In genomic region chr2:85327757-85328617, GRCh38 we compare ENCODE assay signal across 8 cellular contexts. TPM values are rescaled to one million over a fixed set of nuclear protein-coding genes. Genes with fewer than 3 reads are reported as not detected.
DNase-seq lines count a peak whose midpoint lies in the region; ATAC-seq and TF ChIP-seq lines count a peak whose summit lies in the region.

Gene TGOLN2 (minus strand): TSS chr2:85327989. CDS start chr2:85327962, 27 bp downstream.

- H2BK15ac ChIP-seq in IMR-90 (ENCODE audit: low read depth, low read length) = peak within 1 kb of the TSS; percentile 60; the same call in 1 of the 3 replicates

- peak within 1 kb of the TSS; percentile 25; the same call in 1 of the 2 replicates for H2BK20ac ChIP-seq in IMR-90 (ENCODE audit: low read depth, low read length)

- peak within 1 kb of the TSS; percentile 57 for H3K4me3 ChIP-seq in IMR-90 (ENCODE audit: insufficient read depth, low read depth, low read length)
- peak within 1 kb of the TSS; percentile 93 for H3K4me3 ChIP-seq in OCI-LY7 (ENCODE audit: low read depth, low read length, poor library complexity, severe bottlenecking)

- H3K27ac ChIP-seq in IMR-90 (ENCODE audit: insufficient read depth, low read length) = peak within 1 kb of the TSS; percentile 90
- H3K27ac ChIP-seq in OCI-LY7 (ENCODE audit: low read depth, low read length, poor library complexity, severe bottlenecking) = peak within 1 kb of the TSS; percentile 73

- TF ChIP-seq POLR2A in IMR-90 (IDR thresholded peaks at IDR 0.05; ENCODE audit: low read depth, low read length) = peak; percentile 97

- H3K23ac ChIP-seq in IMR-90 (ENCODE audit: low read depth, low read length) = peak within 1 kb of the TSS; percentile 91

- peak within 1 kb of the TSS; percentile 87 for H2BK5ac ChIP-seq in IMR-90 (ENCODE audit: low read depth, low read length, poor library complexity, severe bottlenecking)

- no peaks in the 10 kb centered on the region for H3K9me3 ChIP-seq in IMR-90 (ENCODE audit: control insufficient read depth, insufficient read depth, low read length)
- no peaks in the 10 kb centered on the region for H3K9me3 ChIP-seq in OCI-LY7 (ENCODE audit: low read length)

- H3K36me3 ChIP-seq in IMR-90 (ENCODE audit: control insufficient read depth, insufficient read depth, low read length) = peaks cover 30% of the 10 kb centered on the region
- H3K36me3 ChIP-seq in OCI-LY7 (ENCODE audit: insufficient read depth, low read length) = peaks cover 44% of the 10 kb centered on the region

- peak within 1 kb of the TSS; percentile 92 to 97 for H4K8ac ChIP-seq in IMR-90 (ENCODE audit: low read depth in 2 of 2, low read length in 2 of 2)

- H3K27me3 ChIP-seq in IMR-90 (ENCODE audit: control insufficient read depth, insufficient read depth, low read length) = no peaks in the 10 kb centered on the region

- peak within 1 kb of the TSS; percentile 92 for H3K4ac ChIP-seq in IMR-90 (ENCODE audit: low read depth, low read length)

- peak within 1 kb of the TSS; percentile 88 for H4K5ac ChIP-seq in IMR-90 (ENCODE audit: low read depth, low read length)

- peak within 1 kb of the TSS; percentile 96 for H3K14ac ChIP-seq in IMR-90 (replicated peaks; ENCODE audit: low read depth, low read length)

- H4K20me1 ChIP-seq in IMR-90 (ENCODE audit: insufficient read depth, low read length) (peaks cover 34% of the 10 kb centered on the region), OCI-LY7 (ENCODE audit: insufficient read depth, low read length) (peaks cover 26% of the 10 kb centered on the region)

- CTCF ChIA-PET in IMR-90 (lab: Yijun Ruan, JAX) (interaction anchor here (0.6 kb wide), 2 partner anchors 9 to 217 kb away, joined by 3 read pairs; no protein-coding TSS in a partner anchor), OCI-LY7 (lab: Charles Lee; ENCODE audit: unreplicated experiment) (interaction anchor here (0.5 to 0.6 kb wide), 2 partner anchors 11 to 211 kb away, joined by 4 to 7 read pairs; partner anchors contain the start of gene MAT2A)

- no peaks in the 10 kb centered on the region for H3K9me2 ChIP-seq in OCI-LY7 (ENCODE audit: insufficient read depth, low read length)

- H2AFZ ChIP-seq in IMR-90 (replicated peaks; ENCODE audit: low read length, poor library complexity) = peak within 1 kb of the TSS; percentile 99
- H2AFZ ChIP-seq in OCI-LY7 (ENCODE audit: low read length) = peak within 1 kb of the TSS; percentile 73; the same call in 1 of the 2 replicates

- ATAC-seq in GM21528 (IDR thresholded peaks at IDR 0.05; ENCODE audit: low FRiP score, unreplicated experiment) (peak; percentile 86), IMR-90 (ENCODE audit: low read depth) (peak; percentile 97)

- no peak for TF ChIP-seq CTCF in IMR-90 (conservative IDR thresholded peaks at IDR 0.05; ENCODE audit: low read depth, low read length)
- no peak for TF ChIP-seq CTCF in OCI-LY7 (conservative IDR thresholded peaks at IDR 0.05; ENCODE audit: low read length)

- H3K56ac ChIP-seq in IMR-90 (ENCODE audit: extremely low read depth, insufficient read depth, low read length) = peak within 1 kb of the TSS; percentile 78

- TSS peak; percentile 98 for BruUV-seq in IMR-90 (replicated peaks; lab: Mats Ljungman, UMichigan)
- BruUV-seq in OCI-LY7 (replicated peaks; lab: Mats Ljungman, UMichigan) = TSS peak; percentile 94

- in situ Hi-C loops in IMR-90 (cut with MboI; ENCODE audit: low sequenced_read_pairs) = no loop called here

- H2AK5ac ChIP-seq in IMR-90 (ENCODE audit: low read depth, low read length) = peak within 1 kb of the TSS; percentile 81

- DNase-seq in DMS 273 treated with DMSO at 0.1 percent for 48 hours (lab: John Stamatoyannopoulos, UW) (peak; percentile 89), IMR-90 (peak; percentile 85), OCI-LY7 (ENCODE audit: low spot score) (peak; percentile 96), activated T-cell treated with anti-CD3 and anti-CD28 coated beads for 1 hour (ENCODE audit: low read depth) (peak; percentile 91), epidermal melanocyte (ENCODE audit: insufficient read length, low spot score) (peak; percentile 93), middle frontal gyrus (ENCODE audit: extremely low spot score, low spot score) (peak; percentile 81)
- peak; percentile 84 to 90 for DNase-seq in stimulated activated CD8-positive, alpha-beta memory T cell treated with anti-CD3 and anti-CD28 coated beads, Interleukin-2, amount 100 ng/mL, for 1 hour (ENCODE audit: low read depth in 2 of 2)

- H3K4me1 ChIP-seq in IMR-90 (ENCODE audit: control insufficient read depth, insufficient read depth, low read length) = peaks cover 7% of the 10 kb centered on the region
- H3K4me1 ChIP-seq in OCI-LY7 (ENCODE audit: insufficient read depth, low read length, poor library complexity, severe bottlenecking) = peaks cover 26% of the 10 kb centered on the region

- no peak for TF ChIP-seq RAD21 in IMR-90 (IDR thresholded peaks at IDR 0.05; ENCODE audit: low read length)

- peak within 1 kb of the TSS; percentile 91 for H4K91ac ChIP-seq in IMR-90 (ENCODE audit: insufficient read depth, low read depth, low read length)

- POLR2A ChIA-PET in IMR-90 (lab: Charles Lee; ENCODE audit: unreplicated experiment) (interaction anchor here (0.6 to 1.3 kb wide), 3 partner anchors 27 to 284 kb away, joined by 3 to 6 read pairs (median 5); partner anchors contain the start of genes C2orf68, ELMOD3 and RETSAT), OCI-LY7 (lab: Charles Lee) (interaction anchor here (0.6 to 2.7 kb wide), 20 partner anchors 9 to 1178 kb away, joined by 3 to 12 read pairs (median 4); partner anchors contain the start of genes ELMOD3, GGCX, MAT2A and RETSAT)

- H2BK120ac ChIP-seq in IMR-90 (ENCODE audit: low read depth, low read length) = peak within 1 kb of the TSS; percentile 58

- H3K9me1 ChIP-seq in IMR-90 (ENCODE audit: insufficient read depth, low read length) = peaks cover 8% of the 10 kb centered on the region

- WGBS in IMR-90 (ENCODE audit: extremely low coverage in 2 of 2, insufficient read length in 1 of 2), 2 experiments = 0% methylated on average over 39 of the region's 63 CpGs; no CpG with 5 or more reads in 1 of the 2 experiments

- peak within 1 kb of the TSS; percentile 74 for H3K18ac ChIP-seq in IMR-90 (ENCODE audit: low read depth, low read length)

- H3K79me1 ChIP-seq in IMR-90 (ENCODE audit: low read depth in 1 of 2, low read length in 2 of 2) = peaks cover 3 to 51% of the 10 kb centered on the region in 2 experiments

- H2AK9ac ChIP-seq in IMR-90 (replicated peaks; ENCODE audit: low read depth, low read length, poor library complexity) = peak within 1 kb of the TSS; percentile 95

- intact Hi-C loops in IMR-90 (cut with micrococcal nuclease) (loop anchor here (1.0 to 5.0 kb wide), 2 partner anchors 26 to 224 kb away; partner anchors contain the start of genes ELMOD3 and RETSAT), OCI-LY7 (cut with micrococcal nuclease; ENCODE audit: unreplicated experiment) (loop anchor here (1.0 to 2.0 kb wide), 2 partner anchors 26 to 211 kb away; partner anchors contain the start of genes ELMOD3, MAT2A and RETSAT)

- peak within 1 kb of the TSS; percentile 100 for H3K4me2 ChIP-seq in IMR-90 (ENCODE audit: low read depth, low read length)
- peak within 1 kb of the TSS; percentile 99 for H3K4me2 ChIP-seq in OCI-LY7 (ENCODE audit: low read length)

- H3K9ac ChIP-seq in IMR-90 (ENCODE audit: low read depth, low read length) = peak within 1 kb of the TSS; percentile 97

- dilution Hi-C loops in IMR-90 (cut with HindIII; ENCODE audit: low sequenced_read_pairs, unreplicated experiment) = no loop called here

- peaks cover 53% of the 10 kb centered on the region for H3K79me2 ChIP-seq in OCI-LY7 (ENCODE audit: insufficient read depth, low read depth, low read length)

TF ChIP-seq in IMR-90, 13 proteins besides CTCF, POLR2A, EP300 and RAD21:
- TF ChIP-seq MAZ (IDR thresholded peaks at IDR 0.05; ENCODE audit: borderline replicate concordance, low read depth, low read length) (peak; percentile 70; the same call in 1 of the 2 replicates), USF2 (IDR thresholded peaks at IDR 0.05; ENCODE audit: low read depth, low read length) (no peak), RFX5 (IDR thresholded peaks at IDR 0.05; ENCODE audit: low read depth, low read length) (no peak), ELK1 (IDR thresholded peaks at IDR 0.05; ENCODE audit: borderline replicate concordance, low read depth, low read length) (no peak), FOS (IDR thresholded peaks at IDR 0.05; ENCODE audit: low read depth, low read length) (no peak)

RNA-seq across cellular contexts. Expression of gene TGOLN2, which starts in this region (rescaled TPM):
- total RNA-seq in IMR-90 (2012; rRNA removed) (57.7 and 61.7 TPM in 2 replicates), OCI-LY7 (2022) (76.9 and 86.6 TPM in 2 replicates)
- polyA plus RNA-seq in IMR-90 (2012; rRNA removed) = 92.3 and 94.2 TPM in 2 replicates
- polyA plus RNA-seq in IMR-90 (2012; cell fraction: cytosol; rRNA removed) = 65.8 and 82.6 TPM in 2 replicates
- 27.8 and 83.8 TPM in 2 replicates for polyA plus RNA-seq in IMR-90 (2012; cell fraction: nucleus; rRNA removed; ENCODE audit: low replicate concordance)
- total RNA-seq in OCI-LY7 (2014; rRNA removed; shearing (Covaris generic)) = 74.4 and 78.6 TPM in 2 replicates

Comparison
In these comparisons a context has a peak if more than half of its experiments do, and no peak if none do; other contexts are left out.
1. Peak in every context shown above with its lines: DNase-seq, ATAC-seq, H3K4me3 ChIP-seq and H3K27ac ChIP-seq.